8 cellular contexts compared by ENCODE assay signal in genomic region chr2:43174368-43175186, GRCh38. TPM values are rescaled to one million over a fixed set of nuclear protein-coding genes. Genes with fewer than 3 reads are reported as not detected.
DNase-seq lines count a peak whose midpoint lies in the region; ATAC-seq and TF ChIP-seq lines count a peak whose summit lies in the region.

No MANE protein-coding gene starts in this region.

- no peaks in the 10 kb centered on the region for H3K9me3 ChIP-seq in CD8-positive, alpha-beta memory T cell (ENCODE audit: low read length)
- peaks cover 11% of the 10 kb centered on the region for H3K9me3 ChIP-seq in mucosa of descending colon

- POLR2A ChIA-PET in CD8-positive, alpha-beta memory T cell (lab: Charles Lee) = interaction anchor here (0.6 to 10.5 kb wide), 15 partner anchors 10 to 125 kb away, joined by 3 to 224 read pairs (median 6); partner anchors contain the start of gene ZFP36L2

- H3K27me3 ChIP-seq in CD8-positive, alpha-beta memory T cell (ENCODE audit: insufficient read depth, low read length, poor library complexity, severe bottlenecking) = no peaks in the 10 kb centered on the region

- H3K4me3 ChIP-seq in CD8-positive, alpha-beta memory T cell (ENCODE audit: low read length) = peak overlapping the region; percentile 36
- H3K4me3 ChIP-seq in NB4 (ENCODE audit: low read depth, low read length) = no peak overlapping the region
- no peak overlapping the region for H3K4me3 ChIP-seq in mucosa of descending colon

- peak; percentile 63 to 90 (median 87) for DNase-seq in CD8-positive, alpha-beta memory T cell
- peak; percentile 82 for DNase-seq in NB4 (ENCODE audit: low read depth)
- peak; percentile 71 for DNase-seq in activated gamma-delta T cell treated with Interleukin-2 at 50 U/mL for 16 hours
- peak; percentile 63 to 83 (median 66) for DNase-seq in mucosa of descending colon
- no peak for DNase-seq in NCI-H345 treated with DMSO at 0.1 percent for 48 hours (lab: John Stamatoyannopoulos, UW; ENCODE audit: unreplicated experiment)
- no peak for DNase-seq in NCI-H1436 (lab: John Stamatoyannopoulos, UW)

- CTCF ChIA-PET in CD8-positive, alpha-beta memory T cell (lab: Charles Lee) = interaction anchor here (0.9 to 26.3 kb wide), 12 partner anchors 10 to 50 kb away, joined by 3 to 580 read pairs (median 4); partner anchors contain the start of gene ZFP36L2

- ATAC-seq in GM21717 (IDR thresholded peaks at IDR 0.05; ENCODE audit: unreplicated experiment) (peak; percentile 82), mucosa of descending colon (peak; percentile 34)

- no peaks in the 10 kb centered on the region for H3K36me3 Mint-ChIP-seq in CD8-positive, alpha-beta memory T cell
- H3K36me3 Mint-ChIP-seq in stimulated activated naive CD8-positive, alpha-beta T cell treated with anti-CD3 and anti-CD28 coated beads, Interleukin-15, Interleukin-2, amounts not matched to agents 100 ng/mL and 50 ng/mL, for 24 hours (ENCODE audit: low read depth) = no peaks in the 10 kb centered on the region

- intact Hi-C loops in mucosa of descending colon (cut with DNase I, micrococcal nuclease) = loop anchor here in 1 of 2 donors (5.0 kb wide), 1 partner anchor 43 kb away; no protein-coding TSS in a partner anchor

- H3K27me3 Mint-ChIP-seq in CD8-positive, alpha-beta memory T cell = peaks cover 0 to 3% of the 10 kb centered on the region in 2 donors
- no peaks in the 10 kb centered on the region for H3K27me3 Mint-ChIP-seq in stimulated activated naive CD8-positive, alpha-beta T cell treated with anti-CD3 and anti-CD28 coated beads, Interleukin-15, Interleukin-2, amounts not matched to agents 100 ng/mL and 50 ng/mL, for 24 hours

- no peak for TF ChIP-seq POLR2A in NB4 (IDR thresholded peaks at IDR 0.05; ENCODE audit: extremely low read depth, insufficient read length)

- H3K4me1 Mint-ChIP-seq in CD8-positive, alpha-beta memory T cell = peaks cover 89 to 96% (median 95%) of the 10 kb centered on the region in 3 donors
- peaks cover 97% of the 10 kb centered on the region for H3K4me1 Mint-ChIP-seq in stimulated activated naive CD8-positive, alpha-beta T cell treated with anti-CD3 and anti-CD28 coated beads, Interleukin-15, Interleukin-2, amounts not matched to agents 100 ng/mL and 50 ng/mL, for 24 hours (ENCODE audit: low read depth)

- H3K36me3 ChIP-seq in CD8-positive, alpha-beta memory T cell (ENCODE audit: insufficient read depth, low read length) = no peaks in the 10 kb centered on the region
- no peaks in the 10 kb centered on the region for H3K36me3 ChIP-seq in mucosa of descending colon (ENCODE audit: low read depth)

- peak overlapping the region; percentile 95 to 100 (median 99) for H3K27ac Mint-ChIP-seq in CD8-positive, alpha-beta memory T cell
- H3K27ac Mint-ChIP-seq in stimulated activated naive CD8-positive, alpha-beta T cell treated with anti-CD3 and anti-CD28 coated beads, Interleukin-15, Interleukin-2, amounts not matched to agents 100 ng/mL and 50 ng/mL, for 24 hours = peak overlapping the region; percentile 94

- H3K27ac ChIP-seq in CD8-positive, alpha-beta memory T cell (ENCODE audit: low read depth, low read length) = peak overlapping the region; percentile 85

- H3K4me3 Mint-ChIP-seq in CD8-positive, alpha-beta memory T cell = peak overlapping the region; percentile 29 to 91 (median 72)
- H3K4me3 Mint-ChIP-seq in stimulated activated naive CD8-positive, alpha-beta T cell treated with anti-CD3 and anti-CD28 coated beads, Interleukin-15, Interleukin-2, amounts not matched to agents 100 ng/mL and 50 ng/mL, for 24 hours = peak overlapping the region; percentile 72

- TF ChIP-seq CTCF in NB4 (IDR thresholded peaks at IDR 0.05; ENCODE audit: low read depth, low read length) (no peak), mucosa of descending colon (IDR thresholded peaks at IDR 0.05) (no peak)

- H3K9me3 Mint-ChIP-seq in CD8-positive, alpha-beta memory T cell = peaks cover 0 to 3% (median 0%) of the 10 kb centered on the region in 5 donors
- H3K9me3 Mint-ChIP-seq in stimulated activated naive CD8-positive, alpha-beta T cell treated with anti-CD3 and anti-CD28 coated beads, Interleukin-15, Interleukin-2, amounts not matched to agents 100 ng/mL and 50 ng/mL, for 24 hours = no peaks in the 10 kb centered on the region

- H3K4me1 ChIP-seq in CD8-positive, alpha-beta memory T cell (ENCODE audit: insufficient read depth, low read length) = peaks cover 97% of the 10 kb centered on the region
- peaks cover 37% of the 10 kb centered on the region for H3K4me1 ChIP-seq in mucosa of descending colon (ENCODE audit: low read depth)

RNA-seq across cellular contexts. Expression of gene ZFP36L2, which starts 51.8 kb away (rescaled TPM):
- total RNA-seq in CD8-positive, alpha-beta memory T cell = 10 to 100 TPM; 98.0 to 98.6 TPM
- polyA plus RNA-seq in CD8-positive, alpha-beta memory T cell = 737 TPM
- 100 to 1,000 TPM; 160 to 198 (median 169) TPM for total RNA-seq in mucosa of descending colon

Comparison
In these comparisons a context has a peak if more than half of its experiments do, and no peak if none do; other contexts are left out.
1. DNase-seq: peak in CD8-positive, alpha-beta memory T cell (5 of 5), NB4 (single experiment), activated gamma-delta T cell treated with Interleukin-2 at 50 U/mL for 16 hours (single experiment) and mucosa of descending colon (3 of 3); none in NCI-H345 treated with DMSO at 0.1 percent for 48 hours (single experiment) and NCI-H1436 (single experiment).